In the genomic region with DNA sequence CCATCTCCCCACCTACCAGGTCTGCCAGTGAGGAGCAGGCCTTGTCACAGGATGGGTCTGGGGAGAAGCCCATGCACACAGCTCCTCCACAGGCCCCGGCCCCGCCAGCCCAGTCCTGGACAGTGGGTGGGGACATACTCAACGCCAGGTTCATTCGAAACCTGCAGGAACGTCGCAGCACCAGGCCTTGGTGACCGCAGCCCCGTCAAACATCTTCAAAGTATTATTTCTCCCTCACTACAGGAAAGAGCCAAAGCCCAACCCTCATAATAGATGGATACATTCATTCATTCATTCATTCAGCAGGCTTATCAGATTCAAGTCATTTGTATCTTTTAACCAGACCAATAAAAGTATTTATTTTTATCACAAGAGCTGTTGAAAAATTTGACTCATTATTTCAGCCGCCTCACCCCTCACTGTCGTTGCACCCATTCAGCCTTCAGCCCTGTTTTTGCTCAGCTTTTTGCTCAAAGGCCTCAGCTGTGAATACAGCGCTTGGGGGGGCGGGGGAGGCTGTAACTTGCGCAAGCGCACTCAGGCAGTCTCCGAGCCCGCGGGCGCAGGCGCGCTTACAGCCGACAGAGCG, we compare ENCODE assay signal across 8 cellular contexts. TPM values are rescaled to one million over a fixed set of nuclear protein-coding genes. Genes with fewer than 3 reads are reported as not detected.
DNase-seq lines count a peak whose midpoint lies in the region; ATAC-seq and TF ChIP-seq lines count a peak whose summit lies in the region.

No MANE protein-coding gene starts in this region.

- no peak for ATAC-seq in GM21447 (IDR thresholded peaks at IDR 0.05; ENCODE audit: unreplicated experiment)

- H3K27ac ChIP-seq in adrenal gland (peak overlapping the region in 3 of 5 donors; percentile 85 to 95 (median 87)), sigmoid colon (peak overlapping the region; percentile 92 to 99 (median 95))

- TF ChIP-seq EP300 in sigmoid colon (IDR thresholded peaks at IDR 0.05) = no peak

- TF ChIP-seq CTCF in adrenal gland (IDR thresholded peaks at IDR 0.05) = no peak
- no peak for TF ChIP-seq CTCF in sigmoid colon (IDR thresholded peaks at IDR 0.05)

- H3K36me3 ChIP-seq in adrenal gland (replicated peaks in 1 of 2) (peaks cover 0 to 21% of the 10 kb centered on the region in 2 donors), sigmoid colon (peaks cover 0 to 51% (median 8%) of the 10 kb centered on the region in 4 donors)

- H3K9me3 ChIP-seq in adrenal gland (replicated peaks in 1 of 3) = no peaks in the 10 kb centered on the region
- no peaks in the 10 kb centered on the region for H3K9me3 ChIP-seq in sigmoid colon

- intact Hi-C loops in adrenal gland (cut with DNase I) (no loop called here), sigmoid colon (cut with DNase I) (no loop called here)

- 15 to 30% (median 22%) methylated on average over 14 to 22 of the region's 22 CpGs for WGBS in adrenal gland, 4 donors
- WGBS in sigmoid colon, 2 donors = 12 to 22% methylated on average over 22 of the region's 22 CpGs

- no peak for TF ChIP-seq POLR2A in adrenal gland (IDR thresholded peaks at IDR 0.05)
- TF ChIP-seq POLR2A in sigmoid colon (IDR thresholded peaks at IDR 0.05) = no peak

- peak overlapping the region in 2 of 4 donors; percentile 91 to 97 for H3K4me3 ChIP-seq in adrenal gland
- H3K4me3 ChIP-seq in sigmoid colon = peak overlapping the region; percentile 72 to 94 (median 84)

- DNase-seq in NCI-H2029 (lab: John Stamatoyannopoulos, UW) = peak; percentile 17
- no peak for DNase-seq in NCI-H2029 treated with DMSO at 0.1 percent for 48 hours (lab: John Stamatoyannopoulos, UW)
- DNase-seq in NCI-H748 (lab: John Stamatoyannopoulos, UW; ENCODE audit: unreplicated experiment) = peak; percentile 57
- DNase-seq in adrenal gland = peak; percentile 18 to 97 (median 94)
- DNase-seq in hypothalamus (lab: John Stamatoyannopoulos, UW) = peak in 29 of 51 donors; percentile 8 to 96 (median 88)
- DNase-seq in sigmoid colon = no peak
- DNase-seq in NCI-H345 (lab: John Stamatoyannopoulos, UW) = no peak

- H3K4me1 ChIP-seq in adrenal gland (replicated peaks in 1 of 2) (peaks cover 10 to 14% of the 10 kb centered on the region in 2 donors), sigmoid colon (peaks cover 0 to 26% (median 15%) of the 10 kb centered on the region in 4 donors)

- H3K27me3 ChIP-seq in adrenal gland = no peaks in the 10 kb centered on the region
- H3K27me3 ChIP-seq in sigmoid colon = no peaks in the 10 kb centered on the region

RNA-seq across cellular contexts. Expression of a gene that starts 0.4 kb away (rescaled TPM):
- total RNA-seq in adrenal gland (10 to 100 TPM in 7 of 8 donors, 1 to 10 TPM in 1; 1.8 to 25.7 (median 17.3) TPM), sigmoid colon (10 to 100 TPM in 2 of 4 donors, 1 to 10 TPM in 2; 7.8 to 36.7 (median 20.7) TPM)
- polyA plus RNA-seq in adrenal gland (10 to 100 TPM; 20.0 to 73.7 (median 49.7) TPM), sigmoid colon (10 to 100 TPM; 51.1 to 60.8 (median 52.3) TPM)

RNA-seq across cellular contexts. Expression of a gene that starts 19.9 kb away (rescaled TPM):
- total RNA-seq in adrenal gland = 10 to 100 TPM in 1 of 8 donors, 1 to 10 TPM in 6, under 1 TPM in 1; 0.78 to 10.1 (median 5.9) TPM
- 10 to 100 TPM; 10.1 to 16.3 (median 13.0) TPM for polyA plus RNA-seq in adrenal gland
- 1 to 10 TPM; 2.6 to 7.2 (median 4.8) TPM for total RNA-seq in sigmoid colon
- 1 to 10 TPM; 3.0 to 8.5 (median 4.2) TPM for polyA plus RNA-seq in sigmoid colon

RNA-seq across cellular contexts. Expression of a gene that starts 26.3 kb away (rescaled TPM):
- total RNA-seq in adrenal gland (10 to 100 TPM; 16.4 to 32.1 (median 27.3) TPM), sigmoid colon (10 to 100 TPM; 18.0 to 22.8 (median 21.3) TPM)
- polyA plus RNA-seq in adrenal gland (10 to 100 TPM; 37.7 to 75.9 (median 39.0) TPM), sigmoid colon (10 to 100 TPM; 21.6 to 34.2 (median 25.2) TPM)

RNA-seq across cellular contexts. Expression of a gene that starts 28.9 kb away (rescaled TPM):
- total RNA-seq in adrenal gland = 100 to 1,000 TPM in 1 of 8 donors, 10 to 100 TPM in 7; 51.0 to 105 (median 74.8) TPM
- 10 to 100 TPM; 43.0 to 90.5 (median 48.5) TPM for polyA plus RNA-seq in adrenal gland
- total RNA-seq in sigmoid colon = 10 to 100 TPM; 36.3 to 58.9 (median 48.4) TPM
- 10 to 100 TPM; 74.5 to 81.2 (median 78.6) TPM for polyA plus RNA-seq in sigmoid colon

RNA-seq across cellular contexts. Expression of a gene that starts 29.5 kb away (rescaled TPM):
- total RNA-seq in adrenal gland = 100 to 1,000 TPM in 1 of 8 donors, 10 to 100 TPM in 7; 33.3 to 102 (median 72.0) TPM
- polyA plus RNA-seq in adrenal gland = 10 to 100 TPM; 28.8 to 99.1 (median 61.1) TPM
- total RNA-seq in sigmoid colon = 10 to 100 TPM; 18.5 to 30.2 (median 28.3) TPM
- 10 to 100 TPM; 13.8 to 30.6 (median 18.7) TPM for polyA plus RNA-seq in sigmoid colon

Comparison
In these comparisons a context has a peak if more than half of its experiments do, and no peak if none do; other contexts are left out.
1. DNase-seq: peak in NCI-H2029 (single experiment), NCI-H748 (single experiment), adrenal gland (7 of 7) and hypothalamus (29 of 51); none in NCI-H2029 treated with DMSO at 0.1 percent for 48 hours (single experiment), sigmoid colon (single experiment) and NCI-H345 (single experiment).